ENCODE assay signal across 8 cellular contexts in genomic region chr11:96293583-96293982, GRCh38. TPM values are rescaled to one million over a fixed set of nuclear protein-coding genes. Genes with fewer than 3 reads are reported as not detected.
DNase-seq lines count a peak whose midpoint lies in the region; ATAC-seq and TF ChIP-seq lines count a peak whose summit lies in the region.

No MANE protein-coding gene starts in this region.

- no peaks in the 10 kb centered on the region for H3K27me3 ChIP-seq in CD8-positive, alpha-beta memory T cell (ENCODE audit: insufficient read depth, low read length, poor library complexity, severe bottlenecking)
- H3K27me3 ChIP-seq in upper lobe of left lung = no peaks in the 10 kb centered on the region

- no peaks in the 10 kb centered on the region for H3K27me3 Mint-ChIP-seq in CD8-positive, alpha-beta memory T cell

- H3K4me1 ChIP-seq in CD8-positive, alpha-beta memory T cell (ENCODE audit: insufficient read depth, low read length) = peaks cover 59% of the 10 kb centered on the region
- peaks cover 16 to 30% (median 28%) of the 10 kb centered on the region in 4 donors for H3K4me1 ChIP-seq in upper lobe of left lung

- H3K9me3 ChIP-seq in CD8-positive, alpha-beta memory T cell (ENCODE audit: low read length) = no peaks in the 10 kb centered on the region
- H3K9me3 ChIP-seq in upper lobe of left lung = no peaks in the 10 kb centered on the region

- H3K4me3 ChIP-seq in CD8-positive, alpha-beta memory T cell (ENCODE audit: low read length) = no peak overlapping the region
- H3K4me3 ChIP-seq in fibroblast of mammary gland (ENCODE audit: control insufficient read depth, low read depth, low read length) = no peak overlapping the region
- no peak overlapping the region for H3K4me3 ChIP-seq in upper lobe of left lung

- 18 to 25% methylated on average over 3 of the region's 3 CpGs for WGBS in upper lobe of left lung, 2 donors

- ATAC-seq in HG03520 (IDR thresholded peaks at IDR 0.05; ENCODE audit: unreplicated experiment) = peak; percentile 82
- ATAC-seq in upper lobe of left lung (ENCODE audit: low FRiP score in 2 of 2) = peak in 1 of 2 donors; percentile 68

- CTCF ChIA-PET in CD8-positive, alpha-beta memory T cell (lab: Charles Lee) = interaction anchor here (1.0 to 1.2 kb wide), 2 partner anchors 15 to 48 kb away, joined by 3 to 5 read pairs; no protein-coding TSS in a partner anchor

- H3K4me3 Mint-ChIP-seq in CD8-positive, alpha-beta memory T cell = peak overlapping the region in 6 of 7 donors; percentile 5 to 56 (median 47)

- POLR2A ChIA-PET in CD8-positive, alpha-beta memory T cell (lab: Charles Lee) = no interaction called here

- peak overlapping the region in 6 of 8 donors; percentile 8 to 88 (median 46) for H3K27ac Mint-ChIP-seq in CD8-positive, alpha-beta memory T cell

- H3K36me3 Mint-ChIP-seq in CD8-positive, alpha-beta memory T cell = peaks cover 2 to 14% (median 5%) of the 10 kb centered on the region in 3 donors

- no peak for TF ChIP-seq POLR2A in upper lobe of left lung (IDR thresholded peaks at IDR 0.05)

- no peak for DNase-seq in CD8-positive, alpha-beta memory T cell
- DNase-seq in GM20000 (ENCODE audit: low spot score) (peak; percentile 34), fibroblast of mammary gland (ENCODE audit: low read depth) (peak; percentile 39), upper lobe of left lung (no peak), NCI-H524 (lab: John Stamatoyannopoulos, UW) (no peak), NCI-H2081 (lab: John Stamatoyannopoulos, UW) (no peak)
- DNase-seq in stimulated activated CD4-positive, alpha-beta T cell treated with anti-CD3 and anti-CD28 coated beads, Interleukin-4, amount 100 ng/mL, for 1 hour = no peak

- no peaks in the 10 kb centered on the region for H3K36me3 ChIP-seq in CD8-positive, alpha-beta memory T cell (ENCODE audit: insufficient read depth, low read length)
- H3K36me3 ChIP-seq in upper lobe of left lung = no peaks in the 10 kb centered on the region

- no peak overlapping the region for H3K27ac ChIP-seq in CD8-positive, alpha-beta memory T cell (ENCODE audit: low read depth, low read length)
- peak overlapping the region; percentile 2 to 69 (median 42) for H3K27ac ChIP-seq in upper lobe of left lung

- TF ChIP-seq EP300 in upper lobe of left lung (IDR thresholded peaks at IDR 0.05) = no peak

- peaks cover 53 to 83% (median 80%) of the 10 kb centered on the region in 3 donors for H3K4me1 Mint-ChIP-seq in CD8-positive, alpha-beta memory T cell

- TF ChIP-seq CTCF in GM20000 (IDR thresholded peaks at IDR 0.05; ENCODE audit: extremely low read depth, missing control alignments) = no peak
- TF ChIP-seq CTCF in fibroblast of mammary gland (conservative IDR thresholded peaks at IDR 0.05; ENCODE audit: control insufficient read depth, insufficient read depth, low read depth, low read length) = no peak
- TF ChIP-seq CTCF in upper lobe of left lung (IDR thresholded peaks at IDR 0.05) = no peak

- H3K9me3 Mint-ChIP-seq in CD8-positive, alpha-beta memory T cell = no peaks in the 10 kb centered on the region

RNA-seq across cellular contexts. Expression of gene MAML2, which starts 49.4 kb away (rescaled TPM):
- 10 to 100 TPM; 15.6 to 15.9 TPM for total RNA-seq in CD8-positive, alpha-beta memory T cell
- 11.1 TPM for polyA plus RNA-seq in CD8-positive, alpha-beta memory T cell
- 10 to 100 TPM; 19.5 to 36.6 (median 26.3) TPM for total RNA-seq in upper lobe of left lung

Comparison
In these comparisons a context has a peak if more than half of its experiments do, and no peak if none do; other contexts are left out.
1. DNase-seq: peak in GM20000 (single experiment) and fibroblast of mammary gland (single experiment); none in CD8-positive, alpha-beta memory T cell (0 of 5), upper lobe of left lung (0 of 2), NCI-H524 (0 of 2), stimulated activated CD4-positive, alpha-beta T cell treated with anti-CD3 and anti-CD28 coated beads, Interleukin-4, amount 100 ng/mL, for 1 hour (single experiment) and NCI-H2081 (0 of 2).